In the genomic region with DNA sequence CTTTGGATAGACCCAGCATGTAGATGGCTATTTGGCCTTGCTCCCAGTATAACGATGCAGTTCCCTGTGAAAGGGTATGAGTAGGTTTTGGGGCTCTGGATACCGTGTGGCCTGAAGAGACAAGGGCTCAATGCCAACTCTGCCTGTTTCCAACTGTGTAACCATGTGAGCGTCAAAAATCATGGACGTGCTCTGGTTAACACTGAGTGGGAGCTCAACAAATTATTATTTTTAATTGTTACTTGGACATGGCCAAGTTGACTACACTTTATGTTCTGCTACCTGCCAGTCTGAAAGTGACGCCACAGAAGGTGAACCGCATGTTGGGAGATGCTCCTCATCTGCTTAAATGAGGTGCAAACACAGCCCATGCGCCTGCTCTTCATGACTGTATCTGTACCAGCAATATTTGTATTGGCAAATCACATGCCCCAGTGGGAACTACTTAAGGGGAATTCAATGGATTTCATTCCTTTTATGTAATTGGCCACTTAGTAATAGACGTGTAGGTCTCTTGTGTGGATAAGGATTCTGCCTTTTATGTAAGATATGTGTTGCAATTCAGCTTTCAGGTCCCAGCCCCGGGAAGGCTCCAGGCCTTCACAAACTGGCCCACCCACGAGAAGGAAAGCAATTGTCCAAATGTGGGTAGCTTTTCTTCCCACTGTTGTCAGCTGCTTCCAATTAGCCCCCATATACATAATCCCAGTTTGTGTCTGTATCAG, we compare ENCODE assay signal across 14 cellular contexts. TPM values are rescaled to one million over a fixed set of nuclear protein-coding genes. Genes with fewer than 3 reads are reported as not detected.
DNase-seq lines count a peak whose midpoint lies in the region; ATAC-seq and TF ChIP-seq lines count a peak whose summit lies in the region.
"Had no signal": no experiment of that assay in that cellular context is flagged by ENCODE, and none has a peak within 500 bp of the region (broad histone marks: within the 10 kb centered on the region; RNA-seq: fewer than 3 reads in every experiment).

No MANE protein-coding gene starts in this region.

- no peak for TF ChIP-seq EP300 in suprapubic skin (IDR thresholded peaks at IDR 0.05)

- intact Hi-C loops in activated T-helper 1 cell treated with anti-CD3 and anti-CD28 coated beads, Interleukin-12 subunit alpha, Interleukin-12 subunit beta, Interleukin-2, Interleukin-4 antibody, amounts not matched to agents 30 ng/mL and 10 ng/mL and 1 ng/mL, durations not matched to agents 14 hours and 24 hours and 36 hours (cut with micrococcal nuclease), result no loop called here

- TF ChIP-seq CTCF in hepatocyte (IDR thresholded peaks at IDR 0.05; ENCODE audit: poor library complexity) (no peak), suprapubic skin (IDR thresholded peaks at IDR 0.05) (no peak)

- H3K4me3 Mint-ChIP-seq in activated T-helper 1 cell treated with anti-CD3 and anti-CD28 coated beads, Interleukin-12 subunit alpha, Interleukin-12 subunit beta, Interleukin-2, Interleukin-4 antibody, amounts not matched to agents 30 ng/mL and 10 ng/mL and 1 ng/mL, durations not matched to agents 14 hours and 24 hours and 36 hours, result no peak overlapping the region
- H3K4me3 Mint-ChIP-seq: activated CD4-positive, alpha-beta T cell treated with anti-CD3 and anti-CD28 coated beads for 36 hours; stimulated activated naive CD8-positive, alpha-beta T cell treated with anti-CD3 and anti-CD28 coated beads, Interleukin-15, Interleukin-2, amounts not matched to agents 100 ng/mL and 50 ng/mL, for 24 hours; T-cell had no signal

- no peak for TF ChIP-seq POLR2A in suprapubic skin (IDR thresholded peaks at IDR 0.05)

- no peaks in the 10 kb centered on the region for H3K27me3 ChIP-seq in hepatocyte
- no peaks in the 10 kb centered on the region for H3K27me3 ChIP-seq in suprapubic skin
- H3K27me3 ChIP-seq: ovary had no signal

- ATAC-seq in activated naive CD4-positive, alpha-beta T cell treated with anti-CD3 and anti-CD28 coated beads, Interleukin-2, amount 50 U/mL, for 72 hours, result no peak
- no peak for ATAC-seq in GM21786 (IDR thresholded peaks at IDR 0.05; ENCODE audit: unreplicated experiment)
- ATAC-seq: activated CD4-positive, alpha-beta T cell treated with anti-CD3 and anti-CD28 coated beads for 36 hours; T-cell had no signal

- 72% methylated on average over 10 of the region's 10 CpGs for WGBS in hepatocyte (ENCODE audit: low lambda C conversion rate, missing lambda C conversion rate)
- WGBS in suprapubic skin, result 57% methylated on average over 10 of the region's 10 CpGs

- H3K27ac Mint-ChIP-seq in activated naive CD4-positive, alpha-beta T cell treated with anti-CD3 and anti-CD28 coated beads, Interleukin-2, amount 50 U/mL, for 72 hours, result no peak overlapping the region
- H3K27ac Mint-ChIP-seq in activated T-helper 1 cell treated with anti-CD3 and anti-CD28 coated beads, Interleukin-12 subunit alpha, Interleukin-12 subunit beta, Interleukin-2, Interleukin-4 antibody, amounts not matched to agents 30 ng/mL and 10 ng/mL and 1 ng/mL, durations not matched to agents 14 hours and 24 hours and 36 hours, result no peak overlapping the region
- H3K27ac Mint-ChIP-seq: activated CD4-positive, alpha-beta T cell treated with anti-CD3 and anti-CD28 coated beads for 36 hours; stimulated activated naive CD8-positive, alpha-beta T cell treated with anti-CD3 and anti-CD28 coated beads, Interleukin-15, Interleukin-2, amounts not matched to agents 100 ng/mL and 50 ng/mL, for 24 hours; T-cell had no signal

- H4K20me1 ChIP-seq in hepatocyte (ENCODE audit: insufficient read depth, poor library complexity, severe bottlenecking), result no peaks in the 10 kb centered on the region

- no peak overlapping the region for H2AFZ ChIP-seq in hepatocyte

- H3K4me3 ChIP-seq in hepatocyte (no peak overlapping the region), suprapubic skin (no peak overlapping the region)
- H3K4me3 ChIP-seq: ovary had no signal

- H3K9me3 ChIP-seq in hepatocyte (ENCODE audit: low read depth), result no peaks in the 10 kb centered on the region
- no peaks in the 10 kb centered on the region for H3K9me3 ChIP-seq in suprapubic skin
- H3K9me3 ChIP-seq: ovary had no signal

- no peaks in the 10 kb centered on the region for H3K9me3 Mint-ChIP-seq in activated naive CD4-positive, alpha-beta T cell treated with anti-CD3 and anti-CD28 coated beads, Interleukin-2, amount 50 U/mL, for 72 hours
- H3K9me3 Mint-ChIP-seq in activated T-helper 1 cell treated with anti-CD3 and anti-CD28 coated beads, Interleukin-12 subunit alpha, Interleukin-12 subunit beta, Interleukin-2, Interleukin-4 antibody, amounts not matched to agents 30 ng/mL and 10 ng/mL and 1 ng/mL, durations not matched to agents 14 hours and 24 hours and 36 hours, result no peaks in the 10 kb centered on the region
- H3K9me3 Mint-ChIP-seq: stimulated activated naive CD8-positive, alpha-beta T cell treated with anti-CD3 and anti-CD28 coated beads, Interleukin-15, Interleukin-2, amounts not matched to agents 100 ng/mL and 50 ng/mL, for 24 hours had no signal

- H3K27ac ChIP-seq in hepatocyte (peak overlapping the region; percentile 34), suprapubic skin (peak overlapping the region; percentile 51)
- H3K27ac ChIP-seq: ovary had no signal

- H3K36me3 Mint-ChIP-seq in activated naive CD4-positive, alpha-beta T cell treated with anti-CD3 and anti-CD28 coated beads, Interleukin-2, amount 50 U/mL, for 72 hours, result no peaks in the 10 kb centered on the region
- H3K36me3 Mint-ChIP-seq in activated T-helper 1 cell treated with anti-CD3 and anti-CD28 coated beads, Interleukin-12 subunit alpha, Interleukin-12 subunit beta, Interleukin-2, Interleukin-4 antibody, amounts not matched to agents 30 ng/mL and 10 ng/mL and 1 ng/mL, durations not matched to agents 14 hours and 24 hours and 36 hours (ENCODE audit: low read depth), result no peaks in the 10 kb centered on the region
- H3K36me3 Mint-ChIP-seq: T-cell had no signal

- H3K4me1 Mint-ChIP-seq in activated T-helper 1 cell treated with anti-CD3 and anti-CD28 coated beads, Interleukin-12 subunit alpha, Interleukin-12 subunit beta, Interleukin-2, Interleukin-4 antibody, amounts not matched to agents 30 ng/mL and 10 ng/mL and 1 ng/mL, durations not matched to agents 14 hours and 24 hours and 36 hours (ENCODE audit: low read depth), result no peaks in the 10 kb centered on the region

- peaks cover 4% of the 10 kb centered on the region for H3K27me3 Mint-ChIP-seq in activated T-helper 1 cell treated with anti-CD3 and anti-CD28 coated beads, Interleukin-12 subunit alpha, Interleukin-12 subunit beta, Interleukin-2, Interleukin-4 antibody, amounts not matched to agents 30 ng/mL and 10 ng/mL and 1 ng/mL, durations not matched to agents 14 hours and 24 hours and 36 hours (ENCODE audit: insufficient read depth)

- H3K4me1 ChIP-seq in hepatocyte (ENCODE audit: insufficient read depth) (peaks cover 14% of the 10 kb centered on the region), suprapubic skin (peaks cover 78% of the 10 kb centered on the region)

- no peak overlapping the region for H3K4me2 ChIP-seq in hepatocyte

- H3K9me2 ChIP-seq in hepatocyte (replicated peaks; ENCODE audit: insufficient read depth), result no peaks in the 10 kb centered on the region

- H3K36me3 ChIP-seq in hepatocyte (replicated peaks; ENCODE audit: insufficient read depth, low read depth) (no peaks in the 10 kb centered on the region), suprapubic skin (no peaks in the 10 kb centered on the region)
- H3K36me3 ChIP-seq: ovary had no signal

- peaks cover 79% of the 10 kb centered on the region for H3K79me2 ChIP-seq in hepatocyte

- peak; percentile 62 for DNase-seq in NCI-H1092 (lab: John Stamatoyannopoulos, UW)
- peak; percentile 71 for DNase-seq in amniotic epithelial cell (ENCODE audit: low read depth)
- no peak for DNase-seq in hepatocyte (ENCODE audit: low spot score)
- no peak for DNase-seq in suprapubic skin (ENCODE audit: low spot score in 2 of 2)
- no peak for DNase-seq in ureter (ENCODE audit: low spot score)
- DNase-seq in activated naive CD4-positive, alpha-beta T cell treated with anti-CD3 and anti-CD28 coated beads, Interleukin-2, amount 50 U/mL, for 72 hours (ENCODE audit: low spot score in 2 of 2), result no peak
- no peak for DNase-seq in activated T-helper 1 cell treated with anti-CD3 and anti-CD28 coated beads, Interleukin-12 subunit alpha, Interleukin-12 subunit beta, Interleukin-2, Interleukin-4 antibody, amounts not matched to agents 30 ng/mL and 10 ng/mL and 1 ng/mL, durations not matched to agents 14 hours and 24 hours and 36 hours (ENCODE audit: low spot score)
- DNase-seq: activated CD4-positive, alpha-beta T cell treated with anti-CD3 and anti-CD28 coated beads for 36 hours; NCI-H526 treated with DMSO at 0.1 percent for 48 hours; ovary; stimulated activated CD4-positive, alpha-beta T cell treated with anti-CD3 and anti-CD28 coated beads, Interleukin-4, amount 100 ng/mL, for 1 hour; T-cell had no signal

RNA-seq across cellular contexts. Expression of a gene that starts 42.0 kb away (rescaled TPM):
- total RNA-seq in hepatocyte, result 40.6 and 51.0 TPM in 2 replicates
- 21.6 and 28.3 TPM in 2 replicates for polyA plus RNA-seq in hepatocyte
- total RNA-seq in suprapubic skin, result 100 to 1,000 TPM; 231 to 341 (median 271) TPM
- total RNA-seq in ureter, result 144 TPM
- not detected for total RNA-seq in activated naive CD4-positive, alpha-beta T cell treated with anti-CD3 and anti-CD28 coated beads, Interleukin-2, amount 50 U/mL, for 72 hours
- 0.10 TPM in 1 of 2 replicates, not detected in the other for total RNA-seq in activated T-helper 1 cell treated with anti-CD3 and anti-CD28 coated beads, Interleukin-12 subunit alpha, Interleukin-12 subunit beta, Interleukin-2, Interleukin-4 antibody, amounts not matched to agents 30 ng/mL and 10 ng/mL and 1 ng/mL, durations not matched to agents 14 hours and 24 hours and 36 hours

Comparison
In these comparisons a context has a peak if more than half of its experiments do, and no peak if none do; other contexts are left out.
1. DNase-seq: peak in NCI-H1092 (single experiment) and amniotic epithelial cell (single experiment); none in hepatocyte (single experiment), suprapubic skin (0 of 2), ureter (single experiment), activated naive CD4-positive, alpha-beta T cell treated with anti-CD3 and anti-CD28 coated beads, Interleukin-2, amount 50 U/mL, for 72 hours (0 of 2) and activated T-helper 1 cell treated with anti-CD3 and anti-CD28 coated beads, Interleukin-12 subunit alpha, Interleukin-12 subunit beta, Interleukin-2, Interleukin-4 antibody, amounts not matched to agents 30 ng/mL and 10 ng/mL and 1 ng/mL, durations not matched to agents 14 hours and 24 hours and 36 hours (single experiment).
2. RNA of a gene that starts 42.0 kb away (total RNA-seq): 231 to 341 TPM in suprapubic skin, 144 TPM in ureter (single experiment) and 40.6 to 51.0 TPM in hepatocyte; 0.10 TPM in activated T-helper 1 cell treated with anti-CD3 and anti-CD28 coated beads, Interleukin-12 subunit alpha, Interleukin-12 subunit beta, Interleukin-2, Interleukin-4 antibody, amounts not matched to agents 30 ng/mL and 10 ng/mL and 1 ng/mL, durations not matched to agents 14 hours and 24 hours and 36 hours and not detected in activated naive CD4-positive, alpha-beta T cell treated with anti-CD3 and anti-CD28 coated beads, Interleukin-2, amount 50 U/mL, for 72 hours; every median in the first group is over 10 times any median in the second.